In the genomic region with DNA sequence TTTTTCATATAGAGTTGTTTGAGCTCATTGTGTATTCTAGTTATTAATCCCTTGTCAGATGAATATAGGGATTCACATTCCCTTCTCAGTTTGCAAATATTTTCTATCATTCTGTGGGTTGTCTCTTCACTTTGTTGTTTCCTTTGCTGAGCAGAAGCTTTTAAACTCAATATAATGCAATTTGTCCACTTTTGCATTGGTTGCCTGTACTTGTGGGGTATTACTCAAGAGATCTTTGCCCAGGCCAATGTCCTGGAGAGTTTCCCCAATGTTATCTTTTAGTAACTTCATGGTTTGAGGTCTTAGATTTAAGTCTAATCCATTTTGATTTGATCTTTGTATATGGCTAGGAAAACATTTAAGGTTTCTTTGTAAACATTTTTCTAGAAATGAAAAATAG, we compare ENCODE assay signal across 6 cellular contexts.
"Had no signal": no experiment of that assay in that cellular context is flagged by ENCODE, and none has a peak within 500 bp of the region (broad histone marks: within the 10 kb centered on the region; RNA-seq: fewer than 3 reads in every experiment).

No MANE protein-coding gene starts in this region.

- FAIRE-seq: HTR-8/SVneo, K562 had no signal

- H3K4me3 ChIP-seq: K562 had no signal

- ATAC-seq: K562 had no signal

- DNase-seq: IMR-90, KBM-7, KG1 had no signal

- H3K27ac ChIP-seq: HL-60 had no signal
